2 cellular contexts compared by ENCODE assay signal in genomic region chr7:64799-65430, GRCh38.
TF ChIP-seq lines count a peak whose summit lies in the region.

No MANE protein-coding gene starts in this region.

TF ChIP-seq in HepG2, 621 proteins besides CTCF, POLR2A, EP300 and RAD21 (continued from another document):
- TF ChIP-seq, protein P1, sequence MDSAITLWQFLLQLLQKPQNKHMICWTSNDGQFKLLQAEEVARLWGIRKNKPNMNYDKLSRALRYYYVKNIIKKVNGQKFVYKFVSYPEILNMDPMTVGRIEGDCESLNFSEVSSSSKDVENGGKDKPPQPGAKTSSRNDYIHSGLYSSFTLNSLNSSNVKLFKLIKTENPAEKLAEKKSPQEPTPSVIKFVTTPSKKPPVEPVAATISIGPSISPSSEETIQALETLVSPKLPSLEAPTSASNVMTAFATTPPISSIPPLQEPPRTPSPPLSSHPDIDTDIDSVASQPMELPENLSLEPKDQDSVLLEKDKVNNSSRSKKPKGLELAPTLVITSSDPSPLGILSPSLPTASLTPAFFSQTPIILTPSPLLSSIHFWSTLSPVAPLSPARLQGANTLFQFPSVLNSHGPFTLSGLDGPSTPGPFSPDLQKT (CRISPR knock-in tag; IDR thresholded peaks at IDR 0.05; ENCODE audit: borderline replicate concordance): no peak
- TF ChIP-seq ATM (IDR thresholded peaks at IDR 0.05; ENCODE audit: borderline replicate concordance) (no peak), ZNF432 (CRISPR knock-in tag; IDR thresholded peaks at IDR 0.05; ENCODE audit: borderline replicate concordance) (no peak)

TF ChIP-seq in neural cell, 6 proteins besides CTCF, POLR2A, EP300 and RAD21 (continued from another document):
- no peak for TF ChIP-seq MXI1 (conservative IDR thresholded peaks at IDR 0.05; ENCODE audit: poor library complexity, severe bottlenecking)
TF ChIP-seq in neural cell: peak in this region for 0.
